ENCODE assay signal across 8 cellular contexts in genomic region chr5:1105350-1106265, GRCh38. TPM values are rescaled to one million over a fixed set of nuclear protein-coding genes. Genes with fewer than 3 reads are reported as not detected.
A peak's percentile ranks its signal among the peaks of the same experiment; 100 is the strongest.
DNase-seq lines count a peak whose midpoint lies in the region; ATAC-seq and TF ChIP-seq lines count a peak whose summit lies in the region.

No MANE protein-coding gene starts in this region.

- H3K27me3 ChIP-seq in breast epithelium = no peaks in the 10 kb centered on the region

- peak overlapping the region; percentile 54 to 92 (median 83) for H3K4me3 Mint-ChIP-seq in naive B cell

- peaks cover 3 to 20% of the 10 kb centered on the region in 2 donors for H3K4me1 ChIP-seq in breast epithelium

- intact Hi-C loops in breast epithelium (cut with DNase I; ENCODE audit: low total_unique reads) = no loop called here

- ATAC-seq in GM19452 (IDR thresholded peaks at IDR 0.05; ENCODE audit: unreplicated experiment) = peak; percentile 49
- ATAC-seq in naive B cell (ENCODE audit: low read depth in 2 of 2) = peak; percentile 72 to 75

- H3K27me3 Mint-ChIP-seq in naive B cell = no peaks in the 10 kb centered on the region

- no peaks in the 10 kb centered on the region for H3K36me3 ChIP-seq in KOPT-K1 (ENCODE audit: insufficient read depth, low read length)
- no peaks in the 10 kb centered on the region for H3K36me3 ChIP-seq in breast epithelium

- H3K27ac ChIP-seq in KOPT-K1 (ENCODE audit: low read depth, low read length, poor library complexity, severe bottlenecking) (peak overlapping the region; percentile 72), breast epithelium (peak overlapping the region in 1 of 2 donors; percentile 22)

- H3K4me3 ChIP-seq in breast epithelium = no peak overlapping the region

- no peak for TF ChIP-seq CTCF in breast epithelium (IDR thresholded peaks at IDR 0.05)

- no peaks in the 10 kb centered on the region for H3K9me3 ChIP-seq in KOPT-K1 (ENCODE audit: insufficient read depth, low read length, poor library complexity, severe bottlenecking)
- no peaks in the 10 kb centered on the region for H3K9me3 ChIP-seq in breast epithelium

- H3K27ac Mint-ChIP-seq in naive B cell = peak overlapping the region in 5 of 6 donors; percentile 96 to 99 (median 99)

- H3K36me3 Mint-ChIP-seq in naive B cell = no peaks in the 10 kb centered on the region

- peak; percentile 51 for DNase-seq in activated T-helper 9 cell treated with anti-CD3 and anti-CD28 coated beads, Interleukin-2, amount 50 U/mL, for 16 hours (ENCODE audit: low read depth)
- DNase-seq in naive B cell (peak; percentile 87), HPDE6-E6E7 (ENCODE audit: extremely low spot score) (no peak), breast epithelium (ENCODE audit: low spot score in 2 of 2) (no peak), NCI-H1092 treated with DMSO at 0.1 percent for 48 hours (lab: John Stamatoyannopoulos, UW) (no peak), GM03348 (ENCODE audit: low spot score) (no peak)

- H3K9me3 Mint-ChIP-seq in naive B cell = no peaks in the 10 kb centered on the region

- H3K4me1 Mint-ChIP-seq in naive B cell = peaks cover 38 to 86% (median 49%) of the 10 kb centered on the region in 3 donors

- no peak for TF ChIP-seq POLR2A in breast epithelium (IDR thresholded peaks at IDR 0.05)

RNA-seq across cellular contexts. Expression of gene SLC12A7, which starts 6.3 kb away (rescaled TPM):
- polyA plus RNA-seq in naive B cell (ENCODE audit: low read depth in 6 of 6) = 10 to 100 TPM in 1 of 6 donors, 1 to 10 TPM in 5; 1.9 to 15.6 (median 5.8) TPM
- 10 to 100 TPM; 21.4 to 31.5 (median 25.0) TPM for total RNA-seq in breast epithelium

Comparison
In these comparisons a context has a peak if more than half of its experiments do, and no peak if none do; other contexts are left out.
1. DNase-seq: peak in activated T-helper 9 cell treated with anti-CD3 and anti-CD28 coated beads, Interleukin-2, amount 50 U/mL, for 16 hours (single experiment) and naive B cell (single experiment); none in HPDE6-E6E7 (single experiment), breast epithelium (0 of 2), NCI-H1092 treated with DMSO at 0.1 percent for 48 hours (single experiment) and GM03348 (single experiment).